ENCODE assay signal across 12 cellular contexts in the genomic region with DNA sequence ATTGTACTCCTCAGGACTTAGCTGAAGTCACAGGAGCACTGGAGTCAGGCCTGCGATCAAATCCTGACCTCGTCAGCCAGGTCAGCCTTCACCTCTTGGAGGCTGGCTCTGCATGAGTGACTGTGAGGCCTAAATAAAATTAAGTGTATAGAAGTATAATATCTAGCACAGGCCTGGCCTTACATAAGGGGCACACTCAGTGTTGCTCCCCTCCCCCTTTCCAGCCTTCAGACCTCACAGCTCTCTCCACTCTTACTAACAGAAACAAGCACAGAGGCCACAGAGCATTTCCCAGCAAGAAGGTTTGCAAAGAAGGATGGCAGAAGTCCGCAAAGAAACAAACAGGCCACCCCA.
DNase-seq lines count a peak whose midpoint lies in the region; ATAC-seq and TF ChIP-seq lines count a peak whose summit lies in the region.
"Had no signal": no experiment of that assay in that cellular context is flagged by ENCODE, and none has a peak within 500 bp of the region (broad histone marks: within the 10 kb centered on the region; RNA-seq: fewer than 3 reads in every experiment).

No MANE protein-coding gene starts in this region.

- H3K9me3 ChIP-seq in MM.1S (replicated peaks; ENCODE audit: insufficient read depth, low read length) (no peaks in the 10 kb centered on the region), stomach (no peaks in the 10 kb centered on the region)
- H3K9me3 ChIP-seq: psoas muscle had no signal

- H3K4me3 ChIP-seq in MM.1S (ENCODE audit: low read length) (peak overlapping the region; percentile 33), stomach (peak overlapping the region in 1 of 4 donors; percentile 21)
- H3K4me3 ChIP-seq: psoas muscle had no signal

- no peaks in the 10 kb centered on the region for H3K9me3 Mint-ChIP-seq in activated CD4-positive, alpha-beta T cell treated with anti-CD3 and anti-CD28 coated beads, Interleukin-2, amount 10 ng/mL, durations not matched to agents 7 days and 5 days
- peaks cover 0 to 2% of the 10 kb centered on the region in 2 donors for H3K9me3 Mint-ChIP-seq in effector memory CD8-positive, alpha-beta T cell

- H3K9me2 ChIP-seq in MM.1S (replicated peaks; ENCODE audit: insufficient read depth, low read length) = no peaks in the 10 kb centered on the region

- peak overlapping the region; percentile 90 for H3K27ac Mint-ChIP-seq in activated CD4-positive, alpha-beta T cell treated with anti-CD3 and anti-CD28 coated beads, Interleukin-2, amount 10 ng/mL, durations not matched to agents 7 days and 5 days
- peak overlapping the region; percentile 94 to 96 for H3K27ac Mint-ChIP-seq in effector memory CD8-positive, alpha-beta T cell

- H3K27me3 Mint-ChIP-seq in activated CD4-positive, alpha-beta T cell treated with anti-CD3 and anti-CD28 coated beads, Interleukin-2, amount 10 ng/mL, durations not matched to agents 7 days and 5 days = no peaks in the 10 kb centered on the region
- H3K27me3 Mint-ChIP-seq in effector memory CD8-positive, alpha-beta T cell = no peaks in the 10 kb centered on the region

- TF ChIP-seq POLR2A in stomach (IDR thresholded peaks at IDR 0.05) = no peak

- H4K20me1 ChIP-seq in MM.1S (ENCODE audit: insufficient read depth, low read length) = no peaks in the 10 kb centered on the region

- peak overlapping the region; percentile 96 for H3K27ac ChIP-seq in MM.1S (ENCODE audit: low read length)
- peak overlapping the region; percentile 32 to 84 (median 65) for H3K27ac ChIP-seq in stomach
- H3K27ac ChIP-seq: psoas muscle had no signal

- intact Hi-C loops in stomach (cut with DNase I; ENCODE audit: low total_unique reads) = no loop called here

- H3K27me3 ChIP-seq in MM.1S (replicated peaks; ENCODE audit: insufficient read depth, low read length) (no peaks in the 10 kb centered on the region), stomach (no peaks in the 10 kb centered on the region)
- H3K27me3 ChIP-seq: brain microvascular endothelial cell had no signal

- WGBS in stomach, 5 donors = 79 to 84% (median 82%) methylated on average over 3 of the region's 3 CpGs

- H3K36me3 ChIP-seq in MM.1S (replicated peaks; ENCODE audit: insufficient read depth, low read length) (no peaks in the 10 kb centered on the region), stomach (peaks cover 0 to 6% (median 2%) of the 10 kb centered on the region in 4 donors)
- H3K36me3 ChIP-seq: brain microvascular endothelial cell had no signal

- peak overlapping the region; percentile 72 for H3K4me2 ChIP-seq in MM.1S (ENCODE audit: low read depth, low read length)

- POLR2A ChIA-PET in activated CD4-positive, alpha-beta T cell treated with anti-CD3 and anti-CD28 coated beads, Interleukin-2, amount 10 ng/mL, durations not matched to agents 7 days and 5 days (lab: Charles Lee) = interaction anchor here (1.0 kb wide), 1 partner anchor 16 kb away, joined by 4 read pairs; no protein-coding TSS in a partner anchor

- H3K79me2 ChIP-seq in MM.1S (ENCODE audit: low read length) = peaks cover 23% of the 10 kb centered on the region

- H3K36me3 Mint-ChIP-seq in activated CD4-positive, alpha-beta T cell treated with anti-CD3 and anti-CD28 coated beads, Interleukin-2, amount 10 ng/mL, durations not matched to agents 7 days and 5 days (ENCODE audit: low read depth) = peaks cover 10% of the 10 kb centered on the region
- H3K36me3 Mint-ChIP-seq in effector memory CD8-positive, alpha-beta T cell (ENCODE audit: insufficient read depth) = peaks cover 8% of the 10 kb centered on the region

- H3F3A ChIP-seq in MM.1S (ENCODE audit: insufficient read depth, low read length) = peaks cover 25% of the 10 kb centered on the region

- TF ChIP-seq CTCF in MM.1S (IDR thresholded peaks at IDR 0.05; ENCODE audit: low read length) = no peak
- TF ChIP-seq CTCF in stomach (IDR thresholded peaks at IDR 0.05) = no peak

- H2AFZ ChIP-seq in MM.1S (ENCODE audit: low read length) = peak overlapping the region; percentile 54

- no peak for TF ChIP-seq EP300 in stomach (IDR thresholded peaks at IDR 0.05)

- peaks cover 48% of the 10 kb centered on the region for H3K4me1 ChIP-seq in MM.1S (ENCODE audit: low read length)
- peaks cover 22 to 62% (median 39%) of the 10 kb centered on the region in 4 donors for H3K4me1 ChIP-seq in stomach
- H3K4me1 ChIP-seq: psoas muscle had no signal

- DNase-seq in activated CD4-positive, alpha-beta T cell treated with anti-CD3 and anti-CD28 coated beads, Interleukin-2, amount 10 ng/mL, durations not matched to agents 7 days and 5 days = no peak
- DNase-seq in activated CD4-positive, alpha-beta T cell treated with anti-CD3 and anti-CD28 coated beads, Interleukin-2, amount 50 U/mL, for 1 hour = no peak
- DNase-seq in MM.1S = no peak
- DNase-seq in effector memory CD8-positive, alpha-beta T cell = no peak
- no peak for DNase-seq in stomach
- no peak for DNase-seq in stimulated activated CD4-positive, alpha-beta T cell treated with anti-CD3 and anti-CD28 coated beads, Interleukin-15, amount 100 ng/mL, for 24 hours
- no peak for DNase-seq in SKM-1 treated with dmso at 0.1 percent for 144 hours (lab: John Stamatoyannopoulos, UW; ENCODE audit: unreplicated experiment)
- DNase-seq: activated CD4-positive, alpha-beta T cell treated with anti-CD3 and anti-CD28 coated beads for 1 hour; brain microvascular endothelial cell; psoas muscle had no signal

- CTCF ChIA-PET in activated CD4-positive, alpha-beta T cell treated with anti-CD3 and anti-CD28 coated beads, Interleukin-2, amount 10 ng/mL, durations not matched to agents 7 days and 5 days (lab: Charles Lee) = interaction anchor here (0.9 to 2.9 kb wide), 11 partner anchors 9 to 181 kb away, joined by 3 to 11 read pairs (median 7); no protein-coding TSS in a partner anchor

- ATAC-seq in effector memory CD8-positive, alpha-beta T cell (replicated peaks) = peak; percentile 17
- ATAC-seq in HG03159 (IDR thresholded peaks at IDR 0.05; ENCODE audit: unreplicated experiment) = no peak
- ATAC-seq: left colon, psoas muscle had no signal

- H3K4me1 Mint-ChIP-seq in activated CD4-positive, alpha-beta T cell treated with anti-CD3 and anti-CD28 coated beads, Interleukin-2, amount 10 ng/mL, durations not matched to agents 7 days and 5 days = peaks cover 64% of the 10 kb centered on the region
- H3K4me1 Mint-ChIP-seq in effector memory CD8-positive, alpha-beta T cell (ENCODE audit: low read depth in 2 of 2) = peaks cover 65 to 71% of the 10 kb centered on the region in 2 donors

- H3K4me3 Mint-ChIP-seq in activated CD4-positive, alpha-beta T cell treated with anti-CD3 and anti-CD28 coated beads, Interleukin-2, amount 10 ng/mL, durations not matched to agents 7 days and 5 days = peak overlapping the region; percentile 45
- peak overlapping the region; percentile 79 to 83 for H3K4me3 Mint-ChIP-seq in effector memory CD8-positive, alpha-beta T cell

- H3K9ac ChIP-seq in MM.1S (ENCODE audit: low read length) = peak overlapping the region; percentile 57
